23 cellular contexts compared by ENCODE assay signal in genomic region chr1:26337625-26338024, GRCh38. TPM values are rescaled to one million over a fixed set of nuclear protein-coding genes. Genes with fewer than 3 reads are reported as not detected.
DNase-seq lines count a peak whose midpoint lies in the region; ATAC-seq and TF ChIP-seq lines count a peak whose summit lies in the region.
"Had no signal": no experiment of that assay in that cellular context is flagged by ENCODE, and none has a peak within 500 bp of the region (broad histone marks: within the 10 kb centered on the region; RNA-seq: fewer than 3 reads in every experiment).

No MANE protein-coding gene starts in this region.

- no peak overlapping the region for H2BK5ac ChIP-seq in H9 (ENCODE audit: insufficient read length, low read length)

- no peak overlapping the region for H3K9ac ChIP-seq in H9 (ENCODE audit: extremely low read depth, insufficient read length, low read length)

- H2BK15ac ChIP-seq in H9 (ENCODE audit: low read depth, low read length) = no peak overlapping the region

- peaks cover 0 to 18% (median 11%) of the 10 kb centered on the region in 4 donors for H3K4me1 Mint-ChIP-seq in CD4-positive, CD25-positive, alpha-beta regulatory T cell
- H3K4me1 Mint-ChIP-seq in H9 = peaks cover 29 to 36% of the 10 kb centered on the region in 2 experiments
- no peaks in the 10 kb centered on the region for H3K4me1 Mint-ChIP-seq in activated T-helper 17 cell treated with anti-CD3 and anti-CD28 coated beads, Interleukin-2, amount 50 U/mL, for 72 hours
- H3K4me1 Mint-ChIP-seq in naive thymus-derived CD8-positive, alpha-beta T cell = peaks cover 6 to 18% (median 12%) of the 10 kb centered on the region in 4 donors

- H3K9me3 ChIP-seq in CD4-positive, CD25-positive, alpha-beta regulatory T cell (ENCODE audit: control insufficient read depth in 2 of 2, low read length in 2 of 2) = no peaks in the 10 kb centered on the region
- no peaks in the 10 kb centered on the region for H3K9me3 ChIP-seq in H9 (ENCODE audit: control insufficient read depth, low read depth, low read length)
- H3K9me3 ChIP-seq: breast epithelium, prostate gland, upper lobe of right lung had no signal

- H3K4me3 Mint-ChIP-seq in CD4-positive, CD25-positive, alpha-beta regulatory T cell = peak overlapping the region in 3 of 4 donors; percentile 52 to 55 (median 54)
- H3K4me3 Mint-ChIP-seq in H9 = peak overlapping the region in 1 of 2 experiments; percentile 38; a peak in 1 of 5 replicates
- peak overlapping the region; percentile 18 for H3K4me3 Mint-ChIP-seq in activated T-helper 17 cell treated with anti-CD3 and anti-CD28 coated beads, Interleukin-2, amount 50 U/mL, for 72 hours
- H3K4me3 Mint-ChIP-seq in naive thymus-derived CD8-positive, alpha-beta T cell = peak overlapping the region in 7 of 10 donors; percentile 30 to 94 (median 64)

- no peak overlapping the region for H3K4me2 ChIP-seq in H9 (ENCODE audit: insufficient read depth, insufficient read length, low read length)

- no peak overlapping the region for H3K4ac ChIP-seq in H9 (ENCODE audit: low read depth, low read length)

- H2AFZ ChIP-seq in H9 (ENCODE audit: low read length) = no peak overlapping the region

- no peak for ATAC-seq in CD4-positive, CD25-positive, alpha-beta regulatory T cell (ENCODE audit: low read depth in 2 of 2)
- no peak for ATAC-seq in activated T-helper 17 cell treated with anti-CD3 and anti-CD28 coated beads, Interleukin-2, amount 50 U/mL, for 72 hours (replicated peaks)
- ATAC-seq in naive thymus-derived CD8-positive, alpha-beta T cell = no peak
- ATAC-seq: PC-3, upper lobe of right lung had no signal

- no peak overlapping the region for H2BK120ac ChIP-seq in H9 (ENCODE audit: low read depth, low read length, poor library complexity, severe bottlenecking)

- no peak for TF ChIP-seq CTCF in H9 (conservative IDR thresholded peaks at IDR 0.05)

- H3K27ac ChIP-seq in CD4-positive, CD25-positive, alpha-beta regulatory T cell (ENCODE audit: insufficient read depth, low read length, poor library complexity, severe bottlenecking) = no peak overlapping the region
- no peak overlapping the region for H3K27ac ChIP-seq in H9 (ENCODE audit: insufficient read length, low read depth, low read length)
- H3K27ac ChIP-seq: breast epithelium, prostate gland, upper lobe of right lung had no signal

- peaks cover 0 to 1% (median 0%) of the 10 kb centered on the region in 7 donors for H3K9me3 Mint-ChIP-seq in CD4-positive, CD25-positive, alpha-beta regulatory T cell
- no peaks in the 10 kb centered on the region for H3K9me3 Mint-ChIP-seq in H9
- no peaks in the 10 kb centered on the region for H3K9me3 Mint-ChIP-seq in activated T-helper 17 cell treated with anti-CD3 and anti-CD28 coated beads, Interleukin-2, amount 50 U/mL, for 72 hours
- H3K9me3 Mint-ChIP-seq in naive thymus-derived CD8-positive, alpha-beta T cell = no peaks in the 10 kb centered on the region

- POLR2A ChIA-PET in naive thymus-derived CD8-positive, alpha-beta T cell (lab: Charles Lee) = interaction anchor here (1.4 kb wide), 1 partner anchor 16 kb away, joined by 6 read pairs; no protein-coding TSS in a partner anchor

- peaks cover 4% of the 10 kb centered on the region for H3K27me3 Mint-ChIP-seq in CD4-positive, CD25-positive, alpha-beta regulatory T cell
- H3K27me3 Mint-ChIP-seq in H9 (ENCODE audit: low read depth) = peaks cover 23% of the 10 kb centered on the region
- no peaks in the 10 kb centered on the region for H3K27me3 Mint-ChIP-seq in activated T-helper 17 cell treated with anti-CD3 and anti-CD28 coated beads, Interleukin-2, amount 50 U/mL, for 72 hours
- no peaks in the 10 kb centered on the region for H3K27me3 Mint-ChIP-seq in naive thymus-derived CD8-positive, alpha-beta T cell

- no peaks in the 10 kb centered on the region for H3K27me3 ChIP-seq in CD4-positive, CD25-positive, alpha-beta regulatory T cell (ENCODE audit: control insufficient read depth, insufficient read depth, low read length)
- no peaks in the 10 kb centered on the region for H3K27me3 ChIP-seq in H9 (ENCODE audit: insufficient read depth, low read length)
- H3K27me3 ChIP-seq: breast epithelium had no signal

- H3K36me3 Mint-ChIP-seq in CD4-positive, CD25-positive, alpha-beta regulatory T cell = no peaks in the 10 kb centered on the region
- H3K36me3 Mint-ChIP-seq in H9 (ENCODE audit: insufficient read depth in 1 of 3, low read depth in 3 of 3) = peaks cover 0 to 2% (median 0%) of the 10 kb centered on the region in 3 experiments; a peak in 1 of 7 replicates
- no peaks in the 10 kb centered on the region for H3K36me3 Mint-ChIP-seq in activated T-helper 17 cell treated with anti-CD3 and anti-CD28 coated beads, Interleukin-2, amount 50 U/mL, for 72 hours (ENCODE audit: low read depth)
- H3K36me3 Mint-ChIP-seq in naive thymus-derived CD8-positive, alpha-beta T cell = no peaks in the 10 kb centered on the region

- H3K4me3 ChIP-seq in CD4-positive, CD25-positive, alpha-beta regulatory T cell (ENCODE audit: low read depth, low read length) = no peak overlapping the region
- H3K4me3 ChIP-seq: breast epithelium, prostate gland, upper lobe of right lung had no signal

- no peak overlapping the region for H3K18ac ChIP-seq in H9 (ENCODE audit: insufficient read length, low read depth, low read length)

- no peak overlapping the region for H4K5ac ChIP-seq in H9 (ENCODE audit: insufficient read length, low read depth, low read length)

- no peak overlapping the region for H4K8ac ChIP-seq in H9 (replicated peaks; ENCODE audit: insufficient read length, low read depth, low read length)

- no peaks in the 10 kb centered on the region for H3K36me3 ChIP-seq in CD4-positive, CD25-positive, alpha-beta regulatory T cell (ENCODE audit: control insufficient read depth, insufficient read depth, low read length)
- H3K36me3 ChIP-seq: breast epithelium, prostate gland, upper lobe of right lung had no signal

- no peak for DNase-seq in CD4-positive, CD25-positive, alpha-beta regulatory T cell
- DNase-seq in H9 (peak; percentile 26), GM19240 (ENCODE audit: insufficient read length, low spot score) (no peak), NCI-H146 (lab: John Stamatoyannopoulos, UW) (no peak)
- no peak for DNase-seq in naive thymus-derived CD8-positive, alpha-beta T cell
- no peak for DNase-seq in activated CD8-positive, alpha-beta memory T cell treated with anti-CD3 and anti-CD28 coated beads, Interleukin-2, amount 50 U/mL, for 48 hours
- DNase-seq: activated CD4-positive, CD25-positive, alpha-beta regulatory T cell treated with anti-CD3 and anti-CD28 coated beads, Interleukin-2, amount 50 U/mL, for 72 hours; activated naive CD4-positive, alpha-beta T cell treated with Interleukin-2 at 50 U/mL for 16 hours; cortex of kidney; NCI-H1436; NCI-H2171; PC-3; T1000; upper lobe of right lung had no signal

- peaks cover 15% of the 10 kb centered on the region for H3K4me1 ChIP-seq in CD4-positive, CD25-positive, alpha-beta regulatory T cell (ENCODE audit: control insufficient read depth, insufficient read depth, low read length, poor library complexity, severe bottlenecking)
- H3K4me1 ChIP-seq in H9 (ENCODE audit: insufficient read depth, low read length) = no peaks in the 10 kb centered on the region; the same call in 1 of the 2 replicates
- H3K4me1 ChIP-seq: breast epithelium, prostate gland had no signal

- H3K79me1 ChIP-seq in H9 (ENCODE audit: insufficient read depth, low read depth, low read length, poor library complexity, severe bottlenecking) = no peaks in the 10 kb centered on the region

- H4K20me1 ChIP-seq in H9 (ENCODE audit: control insufficient read depth, insufficient read depth, insufficient read length) = no peaks in the 10 kb centered on the region

- no peak overlapping the region; the same call in 1 of the 2 replicates for H3K14ac ChIP-seq in H9 (ENCODE audit: insufficient read depth, low read length)

- no peaks in the 10 kb centered on the region for H3K79me2 ChIP-seq in H9 (ENCODE audit: insufficient read depth, low read length)

- H2BK20ac ChIP-seq in H9 (ENCODE audit: low read depth, low read length, poor library complexity, severe bottlenecking) = no peak overlapping the region

- peaks cover 4% of the 10 kb centered on the region for H3K23me2 ChIP-seq in H9 (ENCODE audit: insufficient read length, low read depth, low read length, poor library complexity, severe bottlenecking)

- H3K23ac ChIP-seq in H9 (ENCODE audit: insufficient read length, low read depth, low read length) = no peak overlapping the region

- H3K27ac Mint-ChIP-seq in CD4-positive, CD25-positive, alpha-beta regulatory T cell = no peak overlapping the region
- H3K27ac Mint-ChIP-seq in H9 = no peak overlapping the region
- H3K27ac Mint-ChIP-seq in activated T-helper 17 cell treated with anti-CD3 and anti-CD28 coated beads, Interleukin-2, amount 50 U/mL, for 72 hours = no peak overlapping the region
- peak overlapping the region in 5 of 10 donors; percentile 27 to 77 (median 51) for H3K27ac Mint-ChIP-seq in naive thymus-derived CD8-positive, alpha-beta T cell

- WGBS in H9 (ENCODE audit: extremely low coverage, insufficient read length, low lambda C conversion rate) = no CpG with 5 or more reads among the region's 4 CpGs

- H2AK5ac ChIP-seq in H9 (ENCODE audit: insufficient read length, low read length) = no peak overlapping the region

- H3K56ac ChIP-seq in H9 (ENCODE audit: insufficient read length, low read depth, low read length) = no peak overlapping the region

- H4K91ac ChIP-seq in H9 (ENCODE audit: insufficient read length, low read depth, low read length) = no peak overlapping the region

- no peak overlapping the region for H3T11ph ChIP-seq in H9 (ENCODE audit: low read length)

- no peak overlapping the region for H2BK12ac ChIP-seq in H9 (ENCODE audit: insufficient read length, low read depth, low read length)

RNA-seq across cellular contexts. Expression of gene CRYBG2, which starts 16.3 kb away (rescaled TPM):
- 2.3 TPM for total RNA-seq in CD4-positive, CD25-positive, alpha-beta regulatory T cell
- polyA plus RNA-seq in CD4-positive, CD25-positive, alpha-beta regulatory T cell = 1 to 10 TPM in 3 of 4 donors, not detected in 1; 1.0 to 2.0 (median 1.3) TPM
- total RNA-seq in H9 (2021) = 11.8 and 12.8 TPM in 2 replicates
- total RNA-seq in activated T-helper 17 cell treated with anti-CD3 and anti-CD28 coated beads, Interleukin-2, amount 50 U/mL, for 72 hours = 10 to 100 TPM in 1 of 2 donors, under 1 TPM in 1; 0.37 to 13.6 TPM
- total RNA-seq in naive thymus-derived CD8-positive, alpha-beta T cell = under 1 TPM; 0.74 to 0.75 TPM
- under 1 TPM in 2 of 3 donors, not detected in 1; 0.07 to 0.55 TPM for polyA plus RNA-seq in naive thymus-derived CD8-positive, alpha-beta T cell
- total RNA-seq: endothelial cell of umbilical vein, fibroblast of villous mesenchyme, SK-MEL-5, skeletal muscle tissue had no signal
- polyA plus RNA-seq: endothelial cell of umbilical vein had no signal

RNA-seq across cellular contexts. Expression of gene CD52, which starts 19.9 kb away (rescaled TPM):
- total RNA-seq in CD4-positive, CD25-positive, alpha-beta regulatory T cell = 1,528 TPM
- over 10,000 TPM in 2 of 4 donors, 1,000 to 10,000 TPM in 2; 9,467 to 12,173 (median 10,919) TPM for polyA plus RNA-seq in CD4-positive, CD25-positive, alpha-beta regulatory T cell
- 3.8 and 4.1 TPM in 2 replicates for total RNA-seq in H9 (2021)
- 100 to 1,000 TPM; 218 to 542 TPM for total RNA-seq in activated T-helper 17 cell treated with anti-CD3 and anti-CD28 coated beads, Interleukin-2, amount 50 U/mL, for 72 hours
- total RNA-seq in naive thymus-derived CD8-positive, alpha-beta T cell = 100 to 1,000 TPM; 772 to 847 TPM
- polyA plus RNA-seq in naive thymus-derived CD8-positive, alpha-beta T cell = 1,000 to 10,000 TPM; 6,330 to 6,863 (median 6,804) TPM
- total RNA-seq: endothelial cell of umbilical vein, fibroblast of villous mesenchyme, M059J, PC-3, SK-MEL-5, skeletal muscle tissue had no signal
- polyA plus RNA-seq: endothelial cell of umbilical vein had no signal

RNA-seq across cellular contexts. Expression of gene UBXN11, which starts 31.2 kb away (rescaled TPM):
- total RNA-seq in CD4-positive, CD25-positive, alpha-beta regulatory T cell = 30.8 TPM
- 10 to 100 TPM in 3 of 4 donors, 1 to 10 TPM in 1; 8.1 to 15.2 (median 11.0) TPM for polyA plus RNA-seq in CD4-positive, CD25-positive, alpha-beta regulatory T cell
- total RNA-seq in H9 (2021) = 13.1 and 13.7 TPM in 2 replicates
- 10 to 100 TPM; 17.9 to 23.2 TPM for total RNA-seq in activated T-helper 17 cell treated with anti-CD3 and anti-CD28 coated beads, Interleukin-2, amount 50 U/mL, for 72 hours
- 100 to 1,000 TPM; 121 to 129 TPM for total RNA-seq in naive thymus-derived CD8-positive, alpha-beta T cell
- polyA plus RNA-seq in naive thymus-derived CD8-positive, alpha-beta T cell = 10 to 100 TPM in 2 of 3 donors, 1 to 10 TPM in 1; 9.1 to 14.7 (median 12.4) TPM

RNA-seq across cellular contexts. Expression of gene ZNF683, which starts 34.9 kb away (rescaled TPM):
- total RNA-seq in CD4-positive, CD25-positive, alpha-beta regulatory T cell = not detected
- under 1 TPM in 2 of 4 donors, not detected in 2; 0.25 to 0.55 TPM for polyA plus RNA-seq in CD4-positive, CD25-positive, alpha-beta regulatory T cell
- total RNA-seq in H9 (2021) = not detected in 2 replicates
- not detected for total RNA-seq in activated T-helper 17 cell treated with anti-CD3 and anti-CD28 coated beads, Interleukin-2, amount 50 U/mL, for 72 hours
- total RNA-seq in naive thymus-derived CD8-positive, alpha-beta T cell = 1 to 10 TPM; 2.1 to 2.4 TPM
- polyA plus RNA-seq in naive thymus-derived CD8-positive, alpha-beta T cell = 1 to 10 TPM in 2 of 3 donors, under 1 TPM in 1; 0.42 to 6.3 (median 3.1) TPM
- total RNA-seq: endothelial cell of umbilical vein, fibroblast of villous mesenchyme, G401, M059J, PC-3, SK-MEL-5, skeletal muscle tissue had no signal
- polyA plus RNA-seq: endothelial cell of umbilical vein had no signal

RNA-seq across cellular contexts. Expression of gene SH3BGRL3, which starts 57.7 kb away (rescaled TPM):
- total RNA-seq in CD4-positive, CD25-positive, alpha-beta regulatory T cell = 404 TPM
- polyA plus RNA-seq in CD4-positive, CD25-positive, alpha-beta regulatory T cell = 1,000 to 10,000 TPM; 1,085 to 1,853 (median 1,299) TPM
- 86.2 and 86.3 TPM in 2 replicates for total RNA-seq in H9 (2021)
- total RNA-seq in activated T-helper 17 cell treated with anti-CD3 and anti-CD28 coated beads, Interleukin-2, amount 50 U/mL, for 72 hours = 100 to 1,000 TPM; 258 to 280 TPM
- 100 to 1,000 TPM; 250 to 255 TPM for total RNA-seq in naive thymus-derived CD8-positive, alpha-beta T cell
- 100 to 1,000 TPM; 805 to 925 (median 916) TPM for polyA plus RNA-seq in naive thymus-derived CD8-positive, alpha-beta T cell

Comparison
In these comparisons a context has a peak if more than half of its experiments do, and no peak if none do; other contexts are left out.
1. RNA of gene CD52, which starts 19.9 kb away (total RNA-seq): 1,528 TPM in CD4-positive, CD25-positive, alpha-beta regulatory T cell (single experiment), 772 to 847 TPM in naive thymus-derived CD8-positive, alpha-beta T cell and 218 to 542 TPM in activated T-helper 17 cell treated with anti-CD3 and anti-CD28 coated beads, Interleukin-2, amount 50 U/mL, for 72 hours; 3.8 to 4.1 TPM in H9; every median in the first group is over 10 times any median in the second.